ENCODE assay signal across 8 cellular contexts in the genomic region with DNA sequence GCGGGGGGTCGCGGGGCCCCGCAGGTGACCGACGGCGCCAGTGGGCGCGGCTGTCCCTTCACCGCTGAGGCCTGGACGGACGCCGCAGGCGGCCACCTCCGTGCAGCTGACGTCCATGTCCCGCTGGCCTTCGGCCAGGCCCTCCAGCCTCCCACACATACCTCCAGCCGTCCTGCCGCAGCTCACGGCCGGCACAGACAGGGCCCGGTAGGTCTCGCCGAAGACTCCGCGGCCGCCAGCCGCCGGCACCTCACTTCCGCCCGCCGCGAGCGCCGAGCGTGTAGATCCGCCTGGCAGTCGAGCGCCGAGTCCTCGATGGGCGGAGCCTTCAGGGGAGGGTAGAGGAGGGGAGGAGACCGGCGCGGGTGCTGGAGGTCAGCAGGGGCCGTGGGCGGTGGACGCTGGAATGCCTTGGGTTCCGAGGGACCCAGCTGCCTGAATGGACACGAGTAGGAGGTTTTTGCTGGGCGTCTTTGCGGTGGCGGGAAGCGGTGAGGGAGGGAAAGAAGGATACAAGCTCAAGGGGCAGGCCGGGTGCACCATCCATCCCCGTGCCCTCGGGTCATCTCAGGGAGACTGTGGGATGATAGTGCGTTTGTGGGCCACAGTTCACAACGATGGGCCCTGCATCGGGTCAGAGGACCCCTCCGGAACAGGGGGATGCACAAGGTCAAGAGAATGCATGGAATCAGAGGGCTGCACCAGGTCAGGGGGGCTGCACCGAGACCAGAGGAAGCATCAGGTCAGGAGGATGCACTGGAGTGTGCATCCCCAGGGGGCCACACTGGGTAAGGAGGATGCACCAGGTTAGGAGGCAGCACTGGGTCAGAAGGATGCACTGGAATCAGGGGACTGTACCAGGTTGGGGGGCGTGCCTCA. TPM values are rescaled to one million over a fixed set of nuclear protein-coding genes. Genes with fewer than 3 reads are reported as not detected.
DNase-seq lines count a peak whose midpoint lies in the region; ATAC-seq and TF ChIP-seq lines count a peak whose summit lies in the region.

A gene with protein sequence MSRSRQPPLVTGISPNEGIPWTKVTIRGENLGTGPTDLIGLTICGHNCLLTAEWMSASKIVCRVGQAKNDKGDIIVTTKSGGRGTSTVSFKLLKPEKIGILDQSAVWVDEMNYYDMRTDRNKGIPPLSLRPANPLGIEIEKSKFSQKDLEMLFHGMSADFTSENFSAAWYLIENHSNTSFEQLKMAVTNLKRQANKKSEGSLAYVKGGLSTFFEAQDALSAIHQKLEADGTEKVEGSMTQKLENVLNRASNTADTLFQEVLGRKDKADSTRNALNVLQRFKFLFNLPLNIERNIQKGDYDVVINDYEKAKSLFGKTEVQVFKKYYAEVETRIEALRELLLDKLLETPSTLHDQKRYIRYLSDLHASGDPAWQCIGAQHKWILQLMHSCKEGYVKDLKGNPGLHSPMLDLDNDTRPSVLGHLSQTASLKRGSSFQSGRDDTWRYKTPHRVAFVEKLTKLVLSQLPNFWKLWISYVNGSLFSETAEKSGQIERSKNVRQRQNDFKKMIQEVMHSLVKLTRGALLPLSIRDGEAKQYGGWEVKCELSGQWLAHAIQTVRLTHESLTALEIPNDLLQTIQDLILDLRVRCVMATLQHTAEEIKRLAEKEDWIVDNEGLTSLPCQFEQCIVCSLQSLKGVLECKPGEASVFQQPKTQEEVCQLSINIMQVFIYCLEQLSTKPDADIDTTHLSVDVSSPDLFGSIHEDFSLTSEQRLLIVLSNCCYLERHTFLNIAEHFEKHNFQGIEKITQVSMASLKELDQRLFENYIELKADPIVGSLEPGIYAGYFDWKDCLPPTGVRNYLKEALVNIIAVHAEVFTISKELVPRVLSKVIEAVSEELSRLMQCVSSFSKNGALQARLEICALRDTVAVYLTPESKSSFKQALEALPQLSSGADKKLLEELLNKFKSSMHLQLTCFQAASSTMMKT (minus strand): TSS at position 282 of the 879 bp plus-strand sequence. CDS start 55,321 bp downstream, outside the sequence.

- H3K4me1 Mint-ChIP-seq in CD8-positive, alpha-beta T cell (ENCODE audit: low read depth) = peaks cover 26% of the 10 kb centered on the region
- H3K4me1 Mint-ChIP-seq in activated CD8-positive, alpha-beta memory T cell treated with anti-CD3 and anti-CD28 coated beads, Interleukin-2, amount 10 ng/mL, durations not matched to agents 7 days and 5 days = peaks cover 32% of the 10 kb centered on the region
- peaks cover 14% of the 10 kb centered on the region for H3K4me1 Mint-ChIP-seq in endodermal cell

- peak within 1 kb of the TSS; percentile 88 for H3K27ac ChIP-seq in CD8-positive, alpha-beta T cell (ENCODE audit: low read depth, low read length)
- H3K27ac ChIP-seq in endodermal cell (ENCODE audit: low read depth, low read length) = no peak within 1 kb of the TSS

- WGBS in endodermal cell (ENCODE audit: insufficient coverage in 1 of 2, insufficient read length in 1 of 2), 2 experiments = 2 to 6% methylated on average over 18 to 64 of the region's 64 CpGs

- H3K9ac ChIP-seq in endodermal cell (ENCODE audit: extremely low read depth, low read length, poor library complexity, severe bottlenecking) = peak within 1 kb of the TSS; percentile 65

- no peaks in the 10 kb centered on the region for H3K9me3 Mint-ChIP-seq in CD8-positive, alpha-beta T cell
- no peaks in the 10 kb centered on the region for H3K9me3 Mint-ChIP-seq in activated CD8-positive, alpha-beta memory T cell treated with anti-CD3 and anti-CD28 coated beads, Interleukin-2, amount 10 ng/mL, durations not matched to agents 7 days and 5 days (ENCODE audit: low read depth)
- H3K9me3 Mint-ChIP-seq in endodermal cell = no peaks in the 10 kb centered on the region

- H3K4me3 Mint-ChIP-seq in CD8-positive, alpha-beta T cell = peak within 1 kb of the TSS; percentile 95
- H3K4me3 Mint-ChIP-seq in activated CD8-positive, alpha-beta memory T cell treated with anti-CD3 and anti-CD28 coated beads, Interleukin-2, amount 10 ng/mL, durations not matched to agents 7 days and 5 days = peak within 1 kb of the TSS; percentile 85
- peak within 1 kb of the TSS; percentile 92 for H3K4me3 Mint-ChIP-seq in endodermal cell

- intact Hi-C loops in CD8-positive, alpha-beta T cell (cut with DNase I, micrococcal nuclease) = loop anchor here (1.0 to 10.0 kb wide), 4 partner anchors 18 to 401 kb away; partner anchors contain the start of genes DUSP22 (in 2 of the 2) and IRF4 (in 1 of the 2)

- peak within 1 kb of the TSS; percentile 89 for H3K4me3 ChIP-seq in CD8-positive, alpha-beta T cell (ENCODE audit: low read depth, low read length)
- H3K4me3 ChIP-seq in endodermal cell (ENCODE audit: low read length) = peak within 1 kb of the TSS; percentile 96

- no peaks in the 10 kb centered on the region for H3K27me3 ChIP-seq in CD8-positive, alpha-beta T cell (ENCODE audit: insufficient read depth, low read length)
- H3K27me3 ChIP-seq in endodermal cell (ENCODE audit: control insufficient read depth, insufficient read depth, low read length, poor library complexity, severe bottlenecking) = no peaks in the 10 kb centered on the region

- ATAC-seq in CD8-positive, alpha-beta T cell = peak; percentile 77
- ATAC-seq in GM19372 (IDR thresholded peaks at IDR 0.05; ENCODE audit: low read depth, unreplicated experiment) (peak; percentile 85), HG03520 (IDR thresholded peaks at IDR 0.05; ENCODE audit: unreplicated experiment) (peak; percentile 90)
- peak; percentile 89 for ATAC-seq in activated CD8-positive, alpha-beta memory T cell treated with anti-CD3 and anti-CD28 coated beads, Interleukin-2, amount 10 ng/mL, durations not matched to agents 7 days and 5 days

- H3K9me3 ChIP-seq in CD8-positive, alpha-beta T cell (ENCODE audit: low read length) = no peaks in the 10 kb centered on the region
- H3K9me3 ChIP-seq in endodermal cell (ENCODE audit: control insufficient read depth, low read length) = no peaks in the 10 kb centered on the region

- TF ChIP-seq CTCF in CD8-positive, alpha-beta T cell (IDR thresholded peaks at IDR 0.05) = no peak
- no peak for TF ChIP-seq CTCF in endodermal cell (conservative IDR thresholded peaks at IDR 0.05)

- H3K4me1 ChIP-seq in CD8-positive, alpha-beta T cell (ENCODE audit: insufficient read depth, low read length) = peaks cover 19% of the 10 kb centered on the region
- no peaks in the 10 kb centered on the region for H3K4me1 ChIP-seq in endodermal cell (ENCODE audit: control insufficient read depth, insufficient read depth, low read length)

- no peaks in the 10 kb centered on the region for H3K36me3 ChIP-seq in CD8-positive, alpha-beta T cell (ENCODE audit: insufficient read depth, low read length)
- H3K36me3 ChIP-seq in endodermal cell (ENCODE audit: control insufficient read depth, insufficient read depth, low read length) = peaks cover 2% of the 10 kb centered on the region

- H3K27me3 Mint-ChIP-seq in CD8-positive, alpha-beta T cell (ENCODE audit: low read depth) = no peaks in the 10 kb centered on the region
- no peaks in the 10 kb centered on the region for H3K27me3 Mint-ChIP-seq in activated CD8-positive, alpha-beta memory T cell treated with anti-CD3 and anti-CD28 coated beads, Interleukin-2, amount 10 ng/mL, durations not matched to agents 7 days and 5 days
- no peaks in the 10 kb centered on the region for H3K27me3 Mint-ChIP-seq in endodermal cell (ENCODE audit: insufficient read depth)

- peak within 1 kb of the TSS; percentile 95 for H3K27ac Mint-ChIP-seq in CD8-positive, alpha-beta T cell
- H3K27ac Mint-ChIP-seq in activated CD8-positive, alpha-beta memory T cell treated with anti-CD3 and anti-CD28 coated beads, Interleukin-2, amount 10 ng/mL, durations not matched to agents 7 days and 5 days = peak within 1 kb of the TSS; percentile 90
- peak within 1 kb of the TSS; percentile 83 for H3K27ac Mint-ChIP-seq in endodermal cell

- peaks cover 13% of the 10 kb centered on the region for H3K36me3 Mint-ChIP-seq in CD8-positive, alpha-beta T cell
- peaks cover 8% of the 10 kb centered on the region for H3K36me3 Mint-ChIP-seq in activated CD8-positive, alpha-beta memory T cell treated with anti-CD3 and anti-CD28 coated beads, Interleukin-2, amount 10 ng/mL, durations not matched to agents 7 days and 5 days
- peaks cover 4% of the 10 kb centered on the region for H3K36me3 Mint-ChIP-seq in endodermal cell (ENCODE audit: low read depth)

- CTCF ChIA-PET in CD8-positive, alpha-beta T cell (lab: Charles Lee) = interaction anchor here (0.7 to 1.5 kb wide), 3 partner anchors 11 to 63 kb away, joined by 3 to 7 read pairs (median 3); no protein-coding TSS in a partner anchor
- CTCF ChIA-PET in activated CD8-positive, alpha-beta memory T cell treated with anti-CD3 and anti-CD28 coated beads, Interleukin-2, amount 10 ng/mL, durations not matched to agents 7 days and 5 days (lab: Charles Lee) = interaction anchor here (1.2 to 3.0 kb wide), 5 partner anchors 9 to 29 kb away, joined by 3 to 13 read pairs (median 5); no protein-coding TSS in a partner anchor

- POLR2A ChIA-PET in CD8-positive, alpha-beta T cell (lab: Charles Lee) = interaction anchor here (0.9 to 2.4 kb wide), 5 partner anchors 10 to 24 kb away, joined by 3 to 8 read pairs (median 3); no protein-coding TSS in a partner anchor

- DNase-seq in CD8-positive, alpha-beta T cell = peak; percentile 67 to 86 (median 81)
- DNase-seq in NOMO-1 treated with DMSO at 0.1 percent for 48 hours (lab: John Stamatoyannopoulos, UW; ENCODE audit: unreplicated experiment) (peak; percentile 83), endodermal cell (peak; percentile 95), mesenteric fat pad (ENCODE audit: low spot score) (peak; percentile 95)
- peak; percentile 92 for DNase-seq in activated CD8-positive, alpha-beta memory T cell treated with anti-CD3 and anti-CD28 coated beads, Interleukin-2, amount 10 ng/mL, durations not matched to agents 7 days and 5 days
- peak; percentile 55 for DNase-seq in stimulated activated CD8-positive, alpha-beta memory T cell treated with anti-CD3 and anti-CD28 coated beads, Interleukin-15, amount 100 ng/mL, for 1 hour (ENCODE audit: low read depth)

RNA-seq across cellular contexts. Expression of the gene that starts here (rescaled TPM):
- 10 to 100 TPM; 19.3 to 21.2 TPM for total RNA-seq in CD8-positive, alpha-beta T cell
- total RNA-seq in activated CD8-positive, alpha-beta memory T cell treated with anti-CD3 and anti-CD28 coated beads, Interleukin-2, amount 10 ng/mL, durations not matched to agents 7 days and 5 days = 10 to 100 TPM; 28.4 to 34.6 TPM
- total RNA-seq in endodermal cell (10 to 100 TPM; 28.1 to 35.0 TPM), mesenteric fat pad (15.3 TPM)
- polyA plus RNA-seq in endodermal cell (2013, experiment 1 of 2) = 26.9 TPM
- 24.6 TPM for polyA plus RNA-seq in endodermal cell (2013, experiment 2 of 2)
